Comparison of ENCODE assay signal across 9 cellular contexts in genomic region chr15:101189341-101189679, GRCh38.
A peak's percentile ranks its signal among the peaks of the same experiment; 100 is the strongest.
DNase-seq lines count a peak whose midpoint lies in the region; FAIRE-seq and TF ChIP-seq lines count a peak whose summit lies in the region.
"Had no signal": no experiment of that assay in that cellular context is flagged by ENCODE, and none has a peak within 500 bp of the region (broad histone marks: within the 10 kb centered on the region; RNA-seq: fewer than 3 reads in every experiment).

No MANE protein-coding gene starts in this region.

- peaks cover 33% of the 10 kb centered on the region for H3K36me3 Mint-ChIP-seq in brain

- TF ChIP-seq CTCF in brain (conservative IDR thresholded peaks at IDR 0.05) (no peak), kidney (IDR thresholded peaks at IDR 0.05; ENCODE audit: borderline replicate concordance, extremely low read depth, insufficient read depth) (no peak), GM13976 (IDR thresholded peaks at IDR 0.05; ENCODE audit: borderline replicate concordance, control extremely low read depth, extremely low read depth, insufficient read depth, missing control alignments) (no peak)

- H3K4me1 ChIP-seq in kidney (ENCODE audit: control insufficient read depth in 1 of 2, insufficient read depth in 1 of 2, low read depth in 1 of 2, low read length in 2 of 2) (peaks cover 20 to 21% of the 10 kb centered on the region in 2 donors), stomach smooth muscle (ENCODE audit: control insufficient read depth, insufficient read depth, low read length) (peaks cover 51% of the 10 kb centered on the region)

- peak overlapping the region in 3 of 5 experiments; percentile 47 to 65 (median 56) for H3K4me3 Mint-ChIP-seq in brain
- H3K4me3 Mint-ChIP-seq: activated naive CD8-positive, alpha-beta T cell treated with anti-CD3 and anti-CD28 coated beads, Interleukin-2, amount 10 ng/mL, durations not matched to agents 7 days and 5 days had no signal

- peaks cover 83% of the 10 kb centered on the region for H3K4me1 Mint-ChIP-seq in brain

- intact Hi-C loops in kidney (cut with DNase I) = no loop called here

- FAIRE-seq in kidney (lab: Jason Lieb, UNC) = no peak

- in situ Hi-C loops in GM13976 (cut with MboI; ENCODE audit: low sequenced_read_pairs, unreplicated experiment) = no loop called here

- H3K9me3 Mint-ChIP-seq in brain = no peaks in the 10 kb centered on the region
- H3K9me3 Mint-ChIP-seq: activated naive CD8-positive, alpha-beta T cell treated with anti-CD3 and anti-CD28 coated beads, Interleukin-2, amount 10 ng/mL, durations not matched to agents 7 days and 5 days had no signal

- DNase-seq in kidney (no peak), GM13976 (ENCODE audit: low spot score) (no peak), DMS79 treated with DMSO at 0.1 percent for 48 hours (lab: John Stamatoyannopoulos, UW) (no peak), AG08395 (ENCODE audit: low spot score) (no peak)
- DNase-seq: activated naive CD8-positive, alpha-beta T cell treated with anti-CD3 and anti-CD28 coated beads, Interleukin-2, amount 10 ng/mL, durations not matched to agents 7 days and 5 days; NCI-H2029 had no signal

- H3K36me3 ChIP-seq in kidney (ENCODE audit: control insufficient read depth in 1 of 2, insufficient read depth in 2 of 2, low read length in 2 of 2) = no peaks in the 10 kb centered on the region
- H3K36me3 ChIP-seq in stomach smooth muscle (ENCODE audit: control insufficient read depth in 2 of 2, insufficient read depth in 2 of 2, low read length in 2 of 2) = no peaks in the 10 kb centered on the region

- no peaks in the 10 kb centered on the region for H3K27me3 ChIP-seq in stomach smooth muscle (ENCODE audit: control insufficient read depth in 1 of 2, insufficient read depth in 2 of 2, low read length in 2 of 2)

- no peaks in the 10 kb centered on the region for H3K9me3 ChIP-seq in kidney (ENCODE audit: control insufficient read depth in 1 of 2, low read length in 2 of 2)
- no peaks in the 10 kb centered on the region for H3K9me3 ChIP-seq in stomach smooth muscle (ENCODE audit: control insufficient read depth in 2 of 2, low read length in 2 of 2)

- peak overlapping the region in 3 of 5 experiments; percentile 2 to 97 (median 80) for H3K27ac Mint-ChIP-seq in brain

- H3K4me3 ChIP-seq in kidney (ENCODE audit: low read length in 2 of 2) (peak overlapping the region in 1 of 2 donors; percentile 48), stomach smooth muscle (ENCODE audit: low read length in 2 of 2) (peak overlapping the region; percentile 37 to 75)

- no peak overlapping the region for H3K9ac ChIP-seq in kidney (ENCODE audit: low read length in 2 of 2)
- H3K9ac ChIP-seq in stomach smooth muscle (ENCODE audit: low read length in 2 of 2) = peak overlapping the region; percentile 61 to 62

- H3K27ac ChIP-seq in kidney (ENCODE audit: low read depth in 2 of 2, low read length in 2 of 2) (peak overlapping the region; percentile 39 to 88), stomach smooth muscle (ENCODE audit: low read length) (peak overlapping the region; percentile 86)

- peaks cover 4% of the 10 kb centered on the region for H3K27me3 Mint-ChIP-seq in brain
- H3K27me3 Mint-ChIP-seq: activated naive CD8-positive, alpha-beta T cell treated with anti-CD3 and anti-CD28 coated beads, Interleukin-2, amount 10 ng/mL, durations not matched to agents 7 days and 5 days had no signal

TF ChIP-seq in PFSK-1, 5 proteins besides CTCF, POLR2A, EP300 and RAD21:
- no peak for TF ChIP-seq POLR2AphosphoS5 (IDR thresholded peaks at IDR 0.05; ENCODE audit: low read depth, low read length)
- TF ChIP-seq SIN3A (IDR thresholded peaks at IDR 0.05; ENCODE audit: borderline replicate concordance, insufficient read depth, low read length) = peak; percentile 16; the same call in 1 of the 2 replicates
- TF ChIP-seq REST (IDR thresholded peaks at IDR 0.05; ENCODE audit: insufficient read depth in 1 of 2, low read depth in 2 of 2, low read length in 2 of 2) = no peak

Comparison
In these comparisons a context has a peak if more than half of its experiments do, and no peak if none do; other contexts are left out.
1. H3K9ac ChIP-seq: peak in stomach smooth muscle (2 of 2); none in kidney (0 of 2).